In the genomic region with DNA sequence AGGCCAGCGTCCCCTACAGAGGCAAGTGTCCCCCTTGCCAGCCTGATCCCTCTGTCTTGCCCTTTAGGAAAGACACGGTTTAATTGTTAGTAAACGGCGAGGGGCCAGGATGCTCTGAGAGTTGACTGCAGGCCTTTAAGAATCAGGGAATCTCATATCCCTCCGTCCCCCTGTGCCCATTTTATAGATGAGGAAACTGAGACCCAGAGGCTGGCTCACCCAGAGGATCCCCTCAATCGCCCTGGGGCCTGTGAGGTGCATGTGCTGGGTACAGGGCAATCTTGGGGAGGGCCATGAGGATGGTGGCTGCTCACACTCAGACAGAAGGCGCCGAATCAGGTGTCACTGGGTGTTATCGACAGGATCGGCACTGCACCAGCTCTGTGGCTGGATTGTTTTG, we compare ENCODE assay signal across 15 cellular contexts. TPM values are rescaled to one million over a fixed set of nuclear protein-coding genes. Genes with fewer than 3 reads are reported as not detected.
DNase-seq lines count a peak whose midpoint lies in the region; ATAC-seq and TF ChIP-seq lines count a peak whose summit lies in the region.
"Had no signal": no experiment of that assay in that cellular context is flagged by ENCODE, and none has a peak within 500 bp of the region (broad histone marks: within the 10 kb centered on the region; RNA-seq: fewer than 3 reads in every experiment).

No MANE protein-coding gene starts in this region.

- ATAC-seq in HG02981 (IDR thresholded peaks at IDR 0.05; ENCODE audit: unreplicated experiment): no peak
- ATAC-seq: psoas muscle had no signal

- H3K9ac ChIP-seq in GM23248 (no peak overlapping the region), iPS-15b (ENCODE audit: low read depth, low read length) (no peak overlapping the region), skeletal muscle satellite cell (ENCODE audit: low read depth, low read length) (peak overlapping the region; percentile 3)

- 0 out of 2 replicates have a peak, but pooled peaks cover 8% of the 10 kb centered on the region for H3K4me1 ChIP-seq in GM23248 (ENCODE audit: insufficient read depth)
- H3K4me1 ChIP-seq in iPS-15b (ENCODE audit: control insufficient read depth, insufficient read depth, low read length): no peaks in the 10 kb centered on the region
- peaks cover 15% of the 10 kb centered on the region for H3K4me1 ChIP-seq in skeletal muscle satellite cell (ENCODE audit: control insufficient read depth, insufficient read depth, low read length)
- H3K4me1 ChIP-seq: psoas muscle had no signal

- H3K9me2 ChIP-seq in GM23248 (ENCODE audit: insufficient read depth): no peaks in the 10 kb centered on the region

- H3K4me2 ChIP-seq in GM23248 (ENCODE audit: unreplicated experiment): no peak overlapping the region
- H3K4me2 ChIP-seq in skeletal muscle satellite cell (ENCODE audit: low read length): peak overlapping the region; percentile 65

- no peaks in the 10 kb centered on the region for H3K79me2 ChIP-seq in GM23248 (ENCODE audit: insufficient read depth)

- 84 to 86% methylated on average over 8 to 10 of the region's 10 CpGs for WGBS in GM23248 (ENCODE audit: low coverage in 1 of 2, low lambda C conversion rate in 2 of 2, missing lambda C conversion rate in 2 of 2), 2 experiments

- TF ChIP-seq CTCF in brain microvascular endothelial cell (IDR thresholded peaks at IDR 0.05; ENCODE audit: low read depth, low read length, missing control alignments): no peak

- no peaks in the 10 kb centered on the region for H4K20me1 ChIP-seq in GM23248 (ENCODE audit: insufficient read depth)

- no peak for DNase-seq in GM23248
- no peak for DNase-seq in brain microvascular endothelial cell
- DNase-seq in activated CD8-positive, alpha-beta memory T cell treated with anti-CD3 and anti-CD28 coated beads, Interleukin-2, amount 50 U/mL, for 48 hours: no peak
- no peak for DNase-seq in glomerular visceral epithelial cell (ENCODE audit: extremely low spot score)
- no peak for DNase-seq in NCI-H1105 treated with DMSO at 0.1 percent for 48 hours (lab: John Stamatoyannopoulos, UW)
- DNase-seq: activated naive CD4-positive, alpha-beta T cell treated with anti-CD3 and anti-CD28 coated beads, Interleukin-2, amount 50 U/mL, for 16 hours; CD4-positive, alpha-beta T cell; NCI-H1436 treated with DMSO at 0.1 percent for 48 hours; psoas muscle; SHP77; stimulated activated CD4-positive, alpha-beta T cell treated with anti-CD3 and anti-CD28 coated beads, Interleukin-4, amount 100 ng/mL, for 4 hours; stimulated activated naive CD4-positive, alpha-beta T cell treated with Interleukin-2 at 50 U/mL for 16 hours had no signal

- H3F3A ChIP-seq in GM23248 (ENCODE audit: insufficient read depth): no peaks in the 10 kb centered on the region

- H3K4me3 ChIP-seq in GM23248 (peak overlapping the region; percentile 51), brain microvascular endothelial cell (ENCODE audit: low read depth, low read length) (peak overlapping the region; percentile 35), iPS-15b (ENCODE audit: low read depth, low read length) (peak overlapping the region; percentile 37), skeletal muscle satellite cell (ENCODE audit: low read length) (peak overlapping the region; percentile 56)

- H3K27me3 ChIP-seq in GM23248 (replicated peaks; ENCODE audit: insufficient read depth): no peaks in the 10 kb centered on the region
- H3K27me3 ChIP-seq in brain microvascular endothelial cell (replicated peaks): no peaks in the 10 kb centered on the region
- H3K27me3 ChIP-seq in iPS-15b (ENCODE audit: control insufficient read depth, insufficient read depth, low read length): no peaks in the 10 kb centered on the region
- H3K27me3 ChIP-seq in skeletal muscle satellite cell (ENCODE audit: control insufficient read depth, insufficient read depth, low read length): no peaks in the 10 kb centered on the region

- H3K9me3 ChIP-seq in GM23248 (ENCODE audit: low read depth) (no peaks in the 10 kb centered on the region), iPS-15b (ENCODE audit: control insufficient read depth, insufficient read depth, low read length) (no peaks in the 10 kb centered on the region), skeletal muscle satellite cell (replicated peaks; ENCODE audit: low read length) (no peaks in the 10 kb centered on the region)
- H3K9me3 ChIP-seq: psoas muscle had no signal

- H3K27ac ChIP-seq in GM23248 (no peak overlapping the region), brain microvascular endothelial cell (no peak overlapping the region)
- H3K27ac ChIP-seq: psoas muscle had no signal

- H2AFZ ChIP-seq in GM23248: no peak overlapping the region

- H3K36me3 ChIP-seq in GM23248 (ENCODE audit: low read depth): no peaks in the 10 kb centered on the region
- H3K36me3 ChIP-seq in brain microvascular endothelial cell (replicated peaks): no peaks in the 10 kb centered on the region
- H3K36me3 ChIP-seq in iPS-15b (ENCODE audit: control insufficient read depth, insufficient read depth, low read length): no peaks in the 10 kb centered on the region
- H3K36me3 ChIP-seq in skeletal muscle satellite cell (ENCODE audit: insufficient read depth, low read length): no peaks in the 10 kb centered on the region

- in situ Hi-C loops in GM23248 (cut with MboI) (no loop called here), brain microvascular endothelial cell (cut with HindIII; ENCODE audit: low pct_ligation_motif_present, low sequenced_read_pairs) (no loop called here)

RNA-seq across cellular contexts. Expression of gene ZNF185, which starts 0.6 kb away (rescaled TPM):
- total RNA-seq in GM23248 (2014; rRNA removed; shearing (Covaris generic)): 4.5 and 7.2 TPM in 2 replicates
- 3.7 and 4.0 TPM in 2 replicates for polyA plus RNA-seq in GM23248 (2016; fragmentation: Nextera tagmentation; extraction: Ambion mirVana)
- 1.3 TPM in 2 replicates for total RNA-seq in skeletal muscle satellite cell (2012; rRNA removed)
